ENCODE assay signal across 2 cellular contexts in genomic region chr16:87049216-87049615, GRCh38.
TF ChIP-seq lines count a peak whose summit lies in the region.

No MANE protein-coding gene starts in this region.

TF ChIP-seq in K562, 482 proteins besides CTCF, POLR2A, EP300 and RAD21 (continues in another document):
- TF ChIP-seq, protein P1, sequence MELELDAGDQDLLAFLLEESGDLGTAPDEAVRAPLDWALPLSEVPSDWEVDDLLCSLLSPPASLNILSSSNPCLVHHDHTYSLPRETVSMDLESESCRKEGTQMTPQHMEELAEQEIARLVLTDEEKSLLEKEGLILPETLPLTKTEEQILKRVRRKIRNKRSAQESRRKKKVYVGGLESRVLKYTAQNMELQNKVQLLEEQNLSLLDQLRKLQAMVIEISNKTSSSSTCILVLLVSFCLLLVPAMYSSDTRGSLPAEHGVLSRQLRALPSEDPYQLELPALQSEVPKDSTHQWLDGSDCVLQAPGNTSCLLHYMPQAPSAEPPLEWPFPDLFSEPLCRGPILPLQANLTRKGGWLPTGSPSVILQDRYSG (tag; conservative IDR thresholded peaks at IDR 0.05; ENCODE audit: low read depth): 0 out of 2 replicates have a peak, but pooled peaks have one; percentile 8
- TF ChIP-seq, protein P2, sequence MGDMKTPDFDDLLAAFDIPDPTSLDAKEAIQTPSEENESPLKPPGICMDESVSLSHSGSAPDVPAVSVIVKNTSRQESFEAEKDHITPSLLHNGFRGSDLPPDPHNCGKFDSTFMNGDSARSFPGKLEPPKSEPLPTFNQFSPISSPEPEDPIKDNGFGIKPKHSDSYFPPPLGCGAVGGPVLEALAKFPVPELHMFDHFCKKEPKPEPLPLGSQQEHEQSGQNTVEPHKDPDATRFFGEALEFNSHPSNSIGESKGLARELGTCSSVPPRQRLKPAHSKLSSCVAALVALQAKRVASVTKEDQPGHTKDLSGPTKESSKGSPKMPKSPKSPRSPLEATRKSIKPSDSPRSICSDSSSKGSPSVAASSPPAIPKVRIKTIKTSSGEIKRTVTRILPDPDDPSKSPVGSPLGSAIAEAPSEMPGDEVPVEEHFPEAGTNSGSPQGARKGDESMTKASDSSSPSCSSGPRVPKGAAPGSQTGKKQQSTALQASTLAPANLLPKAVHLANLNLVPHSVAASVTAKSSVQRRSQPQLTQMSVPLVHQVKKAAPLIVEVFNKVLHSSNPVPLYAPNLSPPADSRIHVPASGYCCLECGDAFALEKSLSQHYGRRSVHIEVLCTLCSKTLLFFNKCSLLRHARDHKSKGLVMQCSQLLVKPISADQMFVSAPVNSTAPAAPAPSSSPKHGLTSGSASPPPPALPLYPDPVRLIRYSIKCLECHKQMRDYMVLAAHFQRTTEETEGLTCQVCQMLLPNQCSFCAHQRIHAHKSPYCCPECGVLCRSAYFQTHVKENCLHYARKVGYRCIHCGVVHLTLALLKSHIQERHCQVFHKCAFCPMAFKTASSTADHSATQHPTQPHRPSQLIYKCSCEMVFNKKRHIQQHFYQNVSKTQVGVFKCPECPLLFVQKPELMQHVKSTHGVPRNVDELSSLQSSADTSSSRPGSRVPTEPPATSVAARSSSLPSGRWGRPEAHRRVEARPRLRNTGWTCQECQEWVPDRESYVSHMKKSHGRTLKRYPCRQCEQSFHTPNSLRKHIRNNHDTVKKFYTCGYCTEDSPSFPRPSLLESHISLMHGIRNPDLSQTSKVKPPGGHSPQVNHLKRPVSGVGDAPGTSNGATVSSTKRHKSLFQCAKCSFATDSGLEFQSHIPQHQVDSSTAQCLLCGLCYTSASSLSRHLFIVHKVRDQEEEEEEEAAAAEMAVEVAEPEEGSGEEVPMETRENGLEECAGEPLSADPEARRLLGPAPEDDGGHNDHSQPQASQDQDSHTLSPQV (IDR thresholded peaks at IDR 0.05): peak; percentile 28; the same call in 1 of the 2 replicates
- TF ChIP-seq, protein P3, sequence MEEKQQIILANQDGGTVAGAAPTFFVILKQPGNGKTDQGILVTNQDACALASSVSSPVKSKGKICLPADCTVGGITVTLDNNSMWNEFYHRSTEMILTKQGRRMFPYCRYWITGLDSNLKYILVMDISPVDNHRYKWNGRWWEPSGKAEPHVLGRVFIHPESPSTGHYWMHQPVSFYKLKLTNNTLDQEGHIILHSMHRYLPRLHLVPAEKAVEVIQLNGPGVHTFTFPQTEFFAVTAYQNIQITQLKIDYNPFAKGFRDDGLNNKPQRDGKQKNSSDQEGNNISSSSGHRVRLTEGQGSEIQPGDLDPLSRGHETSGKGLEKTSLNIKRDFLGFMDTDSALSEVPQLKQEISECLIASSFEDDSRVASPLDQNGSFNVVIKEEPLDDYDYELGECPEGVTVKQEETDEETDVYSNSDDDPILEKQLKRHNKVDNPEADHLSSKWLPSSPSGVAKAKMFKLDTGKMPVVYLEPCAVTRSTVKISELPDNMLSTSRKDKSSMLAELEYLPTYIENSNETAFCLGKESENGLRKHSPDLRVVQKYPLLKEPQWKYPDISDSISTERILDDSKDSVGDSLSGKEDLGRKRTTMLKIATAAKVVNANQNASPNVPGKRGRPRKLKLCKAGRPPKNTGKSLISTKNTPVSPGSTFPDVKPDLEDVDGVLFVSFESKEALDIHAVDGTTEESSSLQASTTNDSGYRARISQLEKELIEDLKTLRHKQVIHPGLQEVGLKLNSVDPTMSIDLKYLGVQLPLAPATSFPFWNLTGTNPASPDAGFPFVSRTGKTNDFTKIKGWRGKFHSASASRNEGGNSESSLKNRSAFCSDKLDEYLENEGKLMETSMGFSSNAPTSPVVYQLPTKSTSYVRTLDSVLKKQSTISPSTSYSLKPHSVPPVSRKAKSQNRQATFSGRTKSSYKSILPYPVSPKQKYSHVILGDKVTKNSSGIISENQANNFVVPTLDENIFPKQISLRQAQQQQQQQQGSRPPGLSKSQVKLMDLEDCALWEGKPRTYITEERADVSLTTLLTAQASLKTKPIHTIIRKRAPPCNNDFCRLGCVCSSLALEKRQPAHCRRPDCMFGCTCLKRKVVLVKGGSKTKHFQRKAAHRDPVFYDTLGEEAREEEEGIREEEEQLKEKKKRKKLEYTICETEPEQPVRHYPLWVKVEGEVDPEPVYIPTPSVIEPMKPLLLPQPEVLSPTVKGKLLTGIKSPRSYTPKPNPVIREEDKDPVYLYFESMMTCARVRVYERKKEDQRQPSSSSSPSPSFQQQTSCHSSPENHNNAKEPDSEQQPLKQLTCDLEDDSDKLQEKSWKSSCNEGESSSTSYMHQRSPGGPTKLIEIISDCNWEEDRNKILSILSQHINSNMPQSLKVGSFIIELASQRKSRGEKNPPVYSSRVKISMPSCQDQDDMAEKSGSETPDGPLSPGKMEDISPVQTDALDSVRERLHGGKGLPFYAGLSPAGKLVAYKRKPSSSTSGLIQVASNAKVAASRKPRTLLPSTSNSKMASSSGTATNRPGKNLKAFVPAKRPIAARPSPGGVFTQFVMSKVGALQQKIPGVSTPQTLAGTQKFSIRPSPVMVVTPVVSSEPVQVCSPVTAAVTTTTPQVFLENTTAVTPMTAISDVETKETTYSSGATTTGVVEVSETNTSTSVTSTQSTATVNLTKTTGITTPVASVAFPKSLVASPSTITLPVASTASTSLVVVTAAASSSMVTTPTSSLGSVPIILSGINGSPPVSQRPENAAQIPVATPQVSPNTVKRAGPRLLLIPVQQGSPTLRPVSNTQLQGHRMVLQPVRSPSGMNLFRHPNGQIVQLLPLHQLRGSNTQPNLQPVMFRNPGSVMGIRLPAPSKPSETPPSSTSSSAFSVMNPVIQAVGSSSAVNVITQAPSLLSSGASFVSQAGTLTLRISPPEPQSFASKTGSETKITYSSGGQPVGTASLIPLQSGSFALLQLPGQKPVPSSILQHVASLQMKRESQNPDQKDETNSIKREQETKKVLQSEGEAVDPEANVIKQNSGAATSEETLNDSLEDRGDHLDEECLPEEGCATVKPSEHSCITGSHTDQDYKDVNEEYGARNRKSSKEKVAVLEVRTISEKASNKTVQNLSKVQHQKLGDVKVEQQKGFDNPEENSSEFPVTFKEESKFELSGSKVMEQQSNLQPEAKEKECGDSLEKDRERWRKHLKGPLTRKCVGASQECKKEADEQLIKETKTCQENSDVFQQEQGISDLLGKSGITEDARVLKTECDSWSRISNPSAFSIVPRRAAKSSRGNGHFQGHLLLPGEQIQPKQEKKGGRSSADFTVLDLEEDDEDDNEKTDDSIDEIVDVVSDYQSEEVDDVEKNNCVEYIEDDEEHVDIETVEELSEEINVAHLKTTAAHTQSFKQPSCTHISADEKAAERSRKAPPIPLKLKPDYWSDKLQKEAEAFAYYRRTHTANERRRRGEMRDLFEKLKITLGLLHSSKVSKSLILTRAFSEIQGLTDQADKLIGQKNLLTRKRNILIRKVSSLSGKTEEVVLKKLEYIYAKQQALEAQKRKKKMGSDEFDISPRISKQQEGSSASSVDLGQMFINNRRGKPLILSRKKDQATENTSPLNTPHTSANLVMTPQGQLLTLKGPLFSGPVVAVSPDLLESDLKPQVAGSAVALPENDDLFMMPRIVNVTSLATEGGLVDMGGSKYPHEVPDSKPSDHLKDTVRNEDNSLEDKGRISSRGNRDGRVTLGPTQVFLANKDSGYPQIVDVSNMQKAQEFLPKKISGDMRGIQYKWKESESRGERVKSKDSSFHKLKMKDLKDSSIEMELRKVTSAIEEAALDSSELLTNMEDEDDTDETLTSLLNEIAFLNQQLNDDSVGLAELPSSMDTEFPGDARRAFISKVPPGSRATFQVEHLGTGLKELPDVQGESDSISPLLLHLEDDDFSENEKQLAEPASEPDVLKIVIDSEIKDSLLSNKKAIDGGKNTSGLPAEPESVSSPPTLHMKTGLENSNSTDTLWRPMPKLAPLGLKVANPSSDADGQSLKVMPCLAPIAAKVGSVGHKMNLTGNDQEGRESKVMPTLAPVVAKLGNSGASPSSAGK (IDR thresholded peaks at IDR 0.05): peak; percentile 70

TF ChIP-seq in HepG2, 621 proteins besides CTCF, POLR2A, EP300 and RAD21:
- TF ChIP-seq, protein P4, sequence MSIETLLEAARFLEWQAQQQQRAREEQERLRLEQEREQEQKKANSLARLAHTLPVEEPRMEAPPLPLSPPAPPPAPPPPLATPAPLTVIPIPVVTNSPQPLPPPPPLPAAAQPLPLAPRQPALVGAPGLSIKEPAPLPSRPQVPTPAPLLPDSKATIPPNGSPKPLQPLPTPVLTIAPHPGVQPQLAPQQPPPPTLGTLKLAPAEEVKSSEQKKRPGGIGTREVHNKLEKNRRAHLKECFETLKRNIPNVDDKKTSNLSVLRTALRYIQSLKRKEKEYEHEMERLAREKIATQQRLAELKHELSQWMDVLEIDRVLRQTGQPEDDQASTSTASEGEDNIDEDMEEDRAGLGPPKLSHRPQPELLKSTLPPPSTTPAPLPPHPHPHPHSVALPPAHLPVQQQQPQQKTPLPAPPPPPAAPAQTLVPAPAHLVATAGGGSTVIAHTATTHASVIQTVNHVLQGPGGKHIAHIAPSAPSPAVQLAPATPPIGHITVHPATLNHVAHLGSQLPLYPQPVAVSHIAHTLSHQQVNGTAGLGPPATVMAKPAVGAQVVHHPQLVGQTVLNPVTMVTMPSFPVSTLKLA (IDR thresholded peaks at IDR 0.05): peak; percentile 96
